In genomic region chr15:43111354-43111753, GRCh38 we compare ENCODE assay signal across 22 cellular contexts. TPM values are rescaled to one million over a fixed set of nuclear protein-coding genes. Genes with fewer than 3 reads are reported as not detected.
DNase-seq lines count a peak whose midpoint lies in the region; ATAC-seq, FAIRE-seq and TF ChIP-seq lines count a peak whose summit lies in the region.
"Had no signal": no experiment of that assay in that cellular context is flagged by ENCODE, and none has a peak within 500 bp of the region (broad histone marks: within the 10 kb centered on the region; RNA-seq: fewer than 3 reads in every experiment).

No MANE protein-coding gene starts in this region.

- H3K9me3 ChIP-seq in transverse colon = no peaks in the 10 kb centered on the region
- H3K9me3 ChIP-seq: A549; BLaER1 treated with 17β-estradiol and CSF1 and Interleukin-3, amounts not matched to agents 10 nM and 100 nM; Caco-2 had no signal

- H3K27me3 ChIP-seq in transverse colon = no peaks in the 10 kb centered on the region
- H3K27me3 ChIP-seq: BLaER1 treated with 17β-estradiol and CSF1 and Interleukin-3, amounts not matched to agents 10 nM and 100 nM had no signal

- no peak for TF ChIP-seq EP300 in transverse colon (IDR thresholded peaks at IDR 0.05; ENCODE audit: low read depth)

- H3K27ac ChIP-seq in transverse colon = no peak overlapping the region
- H3K27ac ChIP-seq: 22Rv1; A549; BLaER1 treated with 17β-estradiol and CSF1 and Interleukin-3, amounts not matched to agents 10 nM and 100 nM; C4-2B had no signal

- H3K4me3 ChIP-seq in transverse colon = no peak overlapping the region
- H3K4me3 ChIP-seq: A549; BLaER1 treated with 17β-estradiol and CSF1 and Interleukin-3, amounts not matched to agents 10 nM and 100 nM; GM12878 had no signal

- TF ChIP-seq CTCF in transverse colon (IDR thresholded peaks at IDR 0.05) (no peak), omental fat pad (IDR thresholded peaks at IDR 0.05) (no peak)

- no peaks in the 10 kb centered on the region for H3K36me3 ChIP-seq in transverse colon
- H3K36me3 ChIP-seq: BLaER1 treated with 17β-estradiol and CSF1 and Interleukin-3, amounts not matched to agents 10 nM and 100 nM had no signal

- TF ChIP-seq POLR2A in transverse colon (IDR thresholded peaks at IDR 0.05) = no peak

- in situ Hi-C loops in transverse colon (cut with MboI; ENCODE audit: low pct_ligation_motif_present in 1 of 4, low pct_unique_long_range_greater_than_20kb in 1 of 4, low sequenced_read_pairs in 3 of 4) = no loop called here

- peak; percentile 7 for DNase-seq in NCI-H748 (lab: John Stamatoyannopoulos, UW; ENCODE audit: unreplicated experiment)
- no peak for DNase-seq in NCI-H748 treated with DMSO at 0.1 percent for 48 hours (lab: John Stamatoyannopoulos, UW)
- peak; percentile 16 for DNase-seq in NCI-H69 (lab: John Stamatoyannopoulos, UW)
- peak; percentile 33 to 35 for DNase-seq in left colon
- peak; percentile 32 for DNase-seq in transverse colon
- DNase-seq in HTR-8/SVneo (ENCODE audit: insufficient read length, low spot score) = no peak
- DNase-seq in omental fat pad (ENCODE audit: low spot score) = no peak
- DNase-seq: AML-193; Caco-2; Calu3; CD4-positive, alpha-beta T cell; CD8-positive, alpha-beta T cell; DMS79 treated with DMSO at 0.1 percent for 48 hours; GDM1 had no signal

- no peak for FAIRE-seq in HTR-8/SVneo (lab: Jason Lieb, UNC)
- FAIRE-seq: A549, D721Med, GM12878, GM12892, GM18507 had no signal

- ATAC-seq in left colon (peak; percentile 98), omental fat pad (ENCODE audit: low FRiP score) (no peak)
- ATAC-seq: A549; CD8-positive, alpha-beta T cell; GM12878 had no signal

- 40 to 44% methylated on average over 3 of the region's 3 CpGs for WGBS in transverse colon (ENCODE audit: low coverage in 1 of 2), 2 donors

- peaks cover 5 to 8% (median 6%) of the 10 kb centered on the region in 4 donors for H3K4me1 ChIP-seq in transverse colon
- H3K4me1 ChIP-seq: Caco-2 had no signal

- intact Hi-C loops in left colon (cut with DNase I, micrococcal nuclease) = no loop called here
- intact Hi-C loops in transverse colon (cut with DNase I; ENCODE audit: low total_unique reads) = no loop called here

RNA-seq across cellular contexts. Expression of gene UBR1, which starts 5.5 kb away (rescaled TPM):
- total RNA-seq in left colon (10 to 100 TPM; 23.9 to 30.9 TPM), transverse colon (100 to 1,000 TPM in 1 of 4 donors, 10 to 100 TPM in 3; 21.3 to 108 (median 34.2) TPM), omental fat pad (10 to 100 TPM; 37.3 to 45.7 (median 43.5) TPM)

RNA-seq across cellular contexts. Expression of gene TMEM62, which starts 22.0 kb away (rescaled TPM):
- total RNA-seq in left colon = 10 to 100 TPM; 37.9 to 48.9 TPM
- total RNA-seq in transverse colon = 100 to 1,000 TPM in 1 of 4 donors, 10 to 100 TPM in 3; 21.3 to 367 (median 39.6) TPM
- 10 to 100 TPM; 16.6 to 32.9 (median 21.0) TPM for total RNA-seq in omental fat pad

Comparison
In these comparisons a context has a peak if more than half of its experiments do, and no peak if none do; other contexts are left out.
1. DNase-seq: peak in NCI-H748 (single experiment), NCI-H69 (single experiment), left colon (2 of 2) and transverse colon (single experiment); none in NCI-H748 treated with DMSO at 0.1 percent for 48 hours (single experiment), HTR-8/SVneo (single experiment) and omental fat pad (single experiment).